ENCODE assay signal across 15 cellular contexts in genomic region chr21:25772680-25773079, GRCh38. TPM values are rescaled to one million over a fixed set of nuclear protein-coding genes. Genes with fewer than 3 reads are reported as not detected.
DNase-seq lines count a peak whose midpoint lies in the region; ATAC-seq and TF ChIP-seq lines count a peak whose summit lies in the region.
"Had no signal": no experiment of that assay in that cellular context is flagged by ENCODE, and none has a peak within 500 bp of the region (broad histone marks: within the 10 kb centered on the region; RNA-seq: fewer than 3 reads in every experiment).

No MANE protein-coding gene starts in this region.

- H2AFZ ChIP-seq in GM23338: no peak overlapping the region

- H3K27me3 ChIP-seq in GM23338 (ENCODE audit: insufficient read depth): no peaks in the 10 kb centered on the region
- no peaks in the 10 kb centered on the region for H3K27me3 ChIP-seq in lower lobe of right lung (ENCODE audit: low read depth)
- no peaks in the 10 kb centered on the region for H3K27me3 ChIP-seq in dorsolateral prefrontal cortex
- H3K27me3 ChIP-seq: SJCRH30 had no signal

- H3K9me3 Mint-ChIP-seq in GM23338: no peaks in the 10 kb centered on the region
- no peaks in the 10 kb centered on the region for H3K9me3 Mint-ChIP-seq in activated T-helper 1 cell treated with anti-CD3 and anti-CD28 coated beads, Interleukin-12 subunit alpha, Interleukin-12 subunit beta, Interleukin-2, Interleukin-4 antibody, amounts not matched to agents 30 ng/mL and 10 ng/mL and 1 ng/mL, durations not matched to agents 14 hours and 24 hours and 36 hours
- H3K9me3 Mint-ChIP-seq: CD4-positive, alpha-beta memory T cell had no signal

- H3K36me3 ChIP-seq in GM23338 (ENCODE audit: insufficient read depth) (no peaks in the 10 kb centered on the region), lower lobe of right lung (peaks cover 16% of the 10 kb centered on the region)

- H3K4me2 ChIP-seq in GM23338: no peak overlapping the region

- no peak overlapping the region for H3K27ac Mint-ChIP-seq in GM23338
- peak overlapping the region; percentile 23 for H3K27ac Mint-ChIP-seq in activated T-helper 1 cell treated with anti-CD3 and anti-CD28 coated beads, Interleukin-12 subunit alpha, Interleukin-12 subunit beta, Interleukin-2, Interleukin-4 antibody, amounts not matched to agents 30 ng/mL and 10 ng/mL and 1 ng/mL, durations not matched to agents 14 hours and 24 hours and 36 hours

- H3F3A ChIP-seq in GM23338 (replicated peaks; ENCODE audit: low read depth): no peaks in the 10 kb centered on the region

- no peaks in the 10 kb centered on the region for H3K4me1 Mint-ChIP-seq in GM23338
- H3K4me1 Mint-ChIP-seq in activated T-helper 1 cell treated with anti-CD3 and anti-CD28 coated beads, Interleukin-12 subunit alpha, Interleukin-12 subunit beta, Interleukin-2, Interleukin-4 antibody, amounts not matched to agents 30 ng/mL and 10 ng/mL and 1 ng/mL, durations not matched to agents 14 hours and 24 hours and 36 hours (ENCODE audit: low read depth): peaks cover 5% of the 10 kb centered on the region
- H3K4me1 Mint-ChIP-seq: CD4-positive, alpha-beta memory T cell had no signal

- intact Hi-C loops in activated T-helper 1 cell treated with anti-CD3 and anti-CD28 coated beads, Interleukin-12 subunit alpha, Interleukin-12 subunit beta, Interleukin-2, Interleukin-4 antibody, amounts not matched to agents 30 ng/mL and 10 ng/mL and 1 ng/mL, durations not matched to agents 14 hours and 24 hours and 36 hours (cut with micrococcal nuclease): no loop called here
- intact Hi-C loops in lower lobe of right lung (cut with DNase I) (no loop called here), dorsolateral prefrontal cortex (cut with DNase I) (no loop called here)

- TF ChIP-seq CTCF in GM23338 (conservative IDR thresholded peaks at IDR 0.05; ENCODE audit: low read depth in 2 of 2) (no peak), lower lobe of right lung (IDR thresholded peaks at IDR 0.05) (no peak), dorsolateral prefrontal cortex (IDR thresholded peaks at IDR 0.05 in 54 of 56, conservative IDR thresholded peaks at IDR 0.05 in 2 of 56; ENCODE audit: low read depth in 1 of 56, partially characterized antibody in 56 of 56) (no peak), coronary artery (IDR thresholded peaks at IDR 0.05) (no peak)

- DNase-seq in GM23338 (ENCODE audit: low spot score) (no peak), MV-4-11 (lab: John Stamatoyannopoulos, UW) (peak; percentile 75), lower lobe of right lung (no peak), dorsolateral prefrontal cortex (no peak), coronary artery (ENCODE audit: low spot score) (no peak)
- DNase-seq in activated T-helper 1 cell treated with anti-CD3 and anti-CD28 coated beads, Interleukin-12 subunit alpha, Interleukin-12 subunit beta, Interleukin-2, Interleukin-4 antibody, amounts not matched to agents 30 ng/mL and 10 ng/mL and 1 ng/mL, durations not matched to agents 14 hours and 24 hours and 36 hours (ENCODE audit: low spot score): no peak
- DNase-seq: activated T-cell treated with anti-CD3 and anti-CD28 coated beads for 4 hours; amniotic stem cell; CD4-positive, alpha-beta memory T cell; IMR-90; mammary epithelial cell; NCI-H774; SJCRH30; stimulated activated naive CD8-positive, alpha-beta T cell treated with anti-CD3 and anti-CD28 coated beads, Interleukin-15, Interleukin-2, amounts not matched to agents 100 U/mL and 50 U/mL, for 24 hours had no signal

- no peaks in the 10 kb centered on the region for H3K4me1 ChIP-seq in GM23338 (ENCODE audit: insufficient read depth)
- no peaks in the 10 kb centered on the region for H3K4me1 ChIP-seq in lower lobe of right lung
- H3K4me1 ChIP-seq: SJCRH30 had no signal

- no peak overlapping the region for H3K4me3 ChIP-seq in GM23338
- H3K4me3 ChIP-seq in lower lobe of right lung: no peak overlapping the region
- no peak overlapping the region for H3K4me3 ChIP-seq in dorsolateral prefrontal cortex
- no peak overlapping the region for H3K4me3 ChIP-seq in coronary artery
- H3K4me3 ChIP-seq: SJCRH30 had no signal

- H3K4me3 Mint-ChIP-seq in GM23338: no peak overlapping the region
- H3K4me3 Mint-ChIP-seq in activated T-helper 1 cell treated with anti-CD3 and anti-CD28 coated beads, Interleukin-12 subunit alpha, Interleukin-12 subunit beta, Interleukin-2, Interleukin-4 antibody, amounts not matched to agents 30 ng/mL and 10 ng/mL and 1 ng/mL, durations not matched to agents 14 hours and 24 hours and 36 hours: no peak overlapping the region
- H3K4me3 Mint-ChIP-seq: CD4-positive, alpha-beta memory T cell had no signal

- H3K27ac ChIP-seq in GM23338 (ENCODE audit: low read depth): peak overlapping the region; percentile 10; the same call in 1 of the 2 replicates
- H3K27ac ChIP-seq in lower lobe of right lung: peak overlapping the region; percentile 61
- peak overlapping the region in 1 of 59 donors; percentile 28 for H3K27ac ChIP-seq in dorsolateral prefrontal cortex
- H3K27ac ChIP-seq in coronary artery: no peak overlapping the region
- H3K27ac ChIP-seq: SJCRH30 had no signal

- no peaks in the 10 kb centered on the region for H3K9me3 ChIP-seq in lower lobe of right lung
- H3K9me3 ChIP-seq: SJCRH30 had no signal

- H3K27me3 Mint-ChIP-seq in GM23338 (ENCODE audit: insufficient read depth, low read depth, poor library complexity): no peaks in the 10 kb centered on the region
- no peaks in the 10 kb centered on the region for H3K27me3 Mint-ChIP-seq in activated T-helper 1 cell treated with anti-CD3 and anti-CD28 coated beads, Interleukin-12 subunit alpha, Interleukin-12 subunit beta, Interleukin-2, Interleukin-4 antibody, amounts not matched to agents 30 ng/mL and 10 ng/mL and 1 ng/mL, durations not matched to agents 14 hours and 24 hours and 36 hours (ENCODE audit: insufficient read depth)
- H3K27me3 Mint-ChIP-seq: CD4-positive, alpha-beta memory T cell had no signal

- no peaks in the 10 kb centered on the region for H3K36me3 Mint-ChIP-seq in GM23338 (ENCODE audit: low read depth)
- H3K36me3 Mint-ChIP-seq in activated T-helper 1 cell treated with anti-CD3 and anti-CD28 coated beads, Interleukin-12 subunit alpha, Interleukin-12 subunit beta, Interleukin-2, Interleukin-4 antibody, amounts not matched to agents 30 ng/mL and 10 ng/mL and 1 ng/mL, durations not matched to agents 14 hours and 24 hours and 36 hours (ENCODE audit: low read depth): peaks cover 16% of the 10 kb centered on the region

- ATAC-seq in GM23338 (no peak), lower lobe of right lung (no peak), HG02759 (IDR thresholded peaks at IDR 0.05; ENCODE audit: unreplicated experiment) (no peak)
- ATAC-seq: stimulated activated naive CD8-positive, alpha-beta T cell treated with anti-CD3 and anti-CD28 coated beads, Interleukin-15, Interleukin-2, amounts not matched to agents 100 U/mL and 50 U/mL, for 24 hours had no signal

- no peaks in the 10 kb centered on the region for H3K9me2 ChIP-seq in GM23338 (ENCODE audit: insufficient read depth)

- H3K79me2 ChIP-seq in GM23338 (replicated peaks; ENCODE audit: insufficient read depth): no peaks in the 10 kb centered on the region

- H4K20me1 ChIP-seq in GM23338 (replicated peaks; ENCODE audit: insufficient read depth): no peaks in the 10 kb centered on the region

TF ChIP-seq in GM23338, 12 proteins besides CTCF, POLR2A, EP300 and RAD21 (continues in another document):
- no peak for TF ChIP-seq STAT1 (IDR thresholded peaks at IDR 0.05; ENCODE audit: unreplicated experiment)
- TF ChIP-seq EZH2 (IDR thresholded peaks at IDR 0.05; ENCODE audit: low read depth, unreplicated experiment): no peak
- TF ChIP-seq ETS1 (IDR thresholded peaks at IDR 0.05): no peak
- no peak for TF ChIP-seq ZNF114 (CRISPR knock-in tag; IDR thresholded peaks at IDR 0.05)

RNA-seq across cellular contexts. Expression of gene GABPA, which starts 37.9 kb away (rescaled TPM):
- 28.6 and 30.1 TPM in 2 replicates for total RNA-seq in GM23338 (2014; rRNA removed; shearing (Covaris generic))
- 8.5 TPM in 2 replicates for polyA plus RNA-seq in GM23338 (2016; fragmentation: Nextera tagmentation; extraction: Ambion mirVana)
- 26.7 and 26.9 TPM in 2 replicates for total RNA-seq in activated T-helper 1 cell treated with anti-CD3 and anti-CD28 coated beads, Interleukin-12 subunit alpha, Interleukin-12 subunit beta, Interleukin-2, Interleukin-4 antibody, amounts not matched to agents 30 ng/mL and 10 ng/mL and 1 ng/mL, durations not matched to agents 14 hours and 24 hours and 36 hours
- total RNA-seq in lower lobe of right lung (29.3 TPM), dorsolateral prefrontal cortex (10 to 100 TPM; 10.8 to 26.2 (median 17.9) TPM)

RNA-seq across cellular contexts. Expression of gene ATP5PF, which starts 38.0 kb away (rescaled TPM):
- 127 and 154 TPM in 2 replicates for total RNA-seq in GM23338 (2014; rRNA removed; shearing (Covaris generic))
- 719 and 751 TPM in 2 replicates for polyA plus RNA-seq in GM23338 (2016; fragmentation: Nextera tagmentation; extraction: Ambion mirVana)
- total RNA-seq in activated T-helper 1 cell treated with anti-CD3 and anti-CD28 coated beads, Interleukin-12 subunit alpha, Interleukin-12 subunit beta, Interleukin-2, Interleukin-4 antibody, amounts not matched to agents 30 ng/mL and 10 ng/mL and 1 ng/mL, durations not matched to agents 14 hours and 24 hours and 36 hours: 152 and 161 TPM in 2 replicates
- total RNA-seq in lower lobe of right lung (75.8 TPM), dorsolateral prefrontal cortex (100 to 1,000 TPM in 107 of 120 experiments, 10 to 100 TPM in 13; 62.6 to 169 (median 131) TPM)

Comparison
In these comparisons a context has a peak if more than half of its experiments do, and no peak if none do; other contexts are left out.
1. H3K27ac ChIP-seq: peak in GM23338 (single experiment) and lower lobe of right lung (single experiment); none in coronary artery (0 of 2).